8 cellular contexts compared by ENCODE assay signal in genomic region chr2:45993476-45993991, GRCh38.
DNase-seq lines count a peak whose midpoint lies in the region; ATAC-seq and TF ChIP-seq lines count a peak whose summit lies in the region.

No MANE protein-coding gene starts in this region.

- DNase-seq in EL (peak; percentile 79), LoVo (ENCODE audit: low spot score) (peak; percentile 75), cardiac muscle cell (ENCODE audit: low read depth in 1 of 2, low spot score in 1 of 2) (peak; percentile 82 to 91), putamen (ENCODE audit: low spot score) (peak; percentile 47), OCI-M2 (lab: John Stamatoyannopoulos, UW; ENCODE audit: unreplicated experiment) (no peak)

- peak; percentile 90 for ATAC-seq in SK-N-SH treated with all-trans-retinoic acid at 6 μM for 48 hours
- ATAC-seq in GM19023 (IDR thresholded peaks at IDR 0.05; ENCODE audit: unreplicated experiment): no peak

- peaks cover 7% of the 10 kb centered on the region for H3K4me1 Mint-ChIP-seq in activated naive CD8-positive, alpha-beta T cell (ENCODE audit: low read depth)

- no peak overlapping the region for H3K4me3 ChIP-seq in cardiac muscle cell

- peaks cover 2% of the 10 kb centered on the region for H3K36me3 Mint-ChIP-seq in activated naive CD8-positive, alpha-beta T cell

- H3K4me1 ChIP-seq in cardiac muscle cell (ENCODE audit: low read depth): no peaks in the 10 kb centered on the region

- no peak overlapping the region for H3K27ac ChIP-seq in cardiac muscle cell

- H3K4me3 Mint-ChIP-seq in activated naive CD8-positive, alpha-beta T cell: no peak overlapping the region

- peak; percentile 81 for TF ChIP-seq CTCF in cardiac muscle cell (IDR thresholded peaks at IDR 0.05; ENCODE audit: low read depth, low read length)

- H3K36me3 ChIP-seq in cardiac muscle cell: no peaks in the 10 kb centered on the region

- H3K27me3 Mint-ChIP-seq in activated naive CD8-positive, alpha-beta T cell: no peaks in the 10 kb centered on the region

- no peaks in the 10 kb centered on the region for H3K9me3 Mint-ChIP-seq in activated naive CD8-positive, alpha-beta T cell (ENCODE audit: low read depth)

- no peaks in the 10 kb centered on the region for H3K9me3 ChIP-seq in cardiac muscle cell (ENCODE audit: low read depth)

- peak overlapping the region; percentile 35 for H3K27ac Mint-ChIP-seq in activated naive CD8-positive, alpha-beta T cell

- no peaks in the 10 kb centered on the region for H3K27me3 ChIP-seq in cardiac muscle cell

TF ChIP-seq in SK-N-SH treated with all-trans-retinoic acid at 6 μM for 48 hours, 23 proteins besides CTCF, POLR2A, EP300 and RAD21:
- TF ChIP-seq CREB5 (CRISPR knock-in tag; IDR thresholded peaks at IDR 0.05; ENCODE audit: low read depth) (no peak), ZNF565 (CRISPR knock-in tag; conservative IDR thresholded peaks at IDR 0.05; ENCODE audit: low read depth) (no peak), POU6F1 (CRISPR knock-in tag; IDR thresholded peaks at IDR 0.05; ENCODE audit: borderline replicate concordance, low read depth) (no peak), ZNF8 (CRISPR knock-in tag; IDR thresholded peaks at IDR 0.05) (no peak), BACH2 (CRISPR knock-in tag; IDR thresholded peaks at IDR 0.05; ENCODE audit: borderline replicate concordance) (no peak), OSR1 (CRISPR knock-in tag; IDR thresholded peaks at IDR 0.05) (no peak), ZFP30 (CRISPR knock-in tag; IDR thresholded peaks at IDR 0.05) (no peak), SNAI2 (CRISPR knock-in tag; IDR thresholded peaks at IDR 0.05) (no peak), CSDC2 (CRISPR knock-in tag; IDR thresholded peaks at IDR 0.05) (no peak), PATZ1 (CRISPR knock-in tag; IDR thresholded peaks at IDR 0.05; ENCODE audit: borderline replicate concordance) (no peak), ARNTL (CRISPR knock-in tag; IDR thresholded peaks at IDR 0.05; ENCODE audit: borderline replicate concordance, low read depth) (no peak), PPARA (CRISPR knock-in tag; IDR thresholded peaks at IDR 0.05; ENCODE audit: borderline replicate concordance) (no peak), ISL1 (CRISPR knock-in tag; IDR thresholded peaks at IDR 0.05) (no peak), TSHZ2 (CRISPR knock-in tag; IDR thresholded peaks at IDR 0.05) (no peak), ZFP3 (CRISPR knock-in tag; IDR thresholded peaks at IDR 0.05) (no peak), CSRNP3 (CRISPR knock-in tag; IDR thresholded peaks at IDR 0.05) (no peak), ZC3H10 (CRISPR knock-in tag; IDR thresholded peaks at IDR 0.05) (no peak), RARB (CRISPR knock-in tag; IDR thresholded peaks at IDR 0.05) (no peak), TCF4 (CRISPR knock-in tag; IDR thresholded peaks at IDR 0.05; ENCODE audit: borderline replicate concordance) (no peak), ESRRG (CRISPR knock-in tag; IDR thresholded peaks at IDR 0.05) (no peak)
